In genomic region chr20:60453847-60454246, GRCh38 we compare ENCODE assay signal across 19 cellular contexts.
DNase-seq lines count a peak whose midpoint lies in the region; ATAC-seq and TF ChIP-seq lines count a peak whose summit lies in the region.
"Had no signal": no experiment of that assay in that cellular context is flagged by ENCODE, and none has a peak within 500 bp of the region (broad histone marks: within the 10 kb centered on the region; RNA-seq: fewer than 3 reads in every experiment).

No MANE protein-coding gene starts in this region.

- H3K4me3 ChIP-seq in astrocyte of the cerebellum (ENCODE audit: low read depth, low read length): no peak overlapping the region
- H3K4me3 ChIP-seq: adrenal gland, BLaER1, heart left ventricle, SJSA1, stomach had no signal

- ATAC-seq in HG02798 (IDR thresholded peaks at IDR 0.05; ENCODE audit: poor library complexity, unreplicated experiment): no peak
- ATAC-seq in activated T-cell treated with anti-CD3 and anti-CD28 coated beads, Interleukin-2, amount 50 U/mL, for 72 hours (replicated peaks in 1 of 2): no peak
- ATAC-seq: heart left ventricle, left cardiac atrium had no signal

- peak; percentile 23 for TF ChIP-seq CTCF in astrocyte of the cerebellum (IDR thresholded peaks at IDR 0.05; ENCODE audit: low read depth, low read length, missing control alignments)
- no peak for TF ChIP-seq CTCF in nephron progenitor cell (IDR thresholded peaks at IDR 0.05)
- no peak for TF ChIP-seq CTCF in GM10266 (IDR thresholded peaks at IDR 0.05; ENCODE audit: control insufficient read depth, insufficient read depth, low read depth, missing control alignments)

- no peaks in the 10 kb centered on the region for H3K4me1 Mint-ChIP-seq in nephron progenitor cell
- no peaks in the 10 kb centered on the region for H3K4me1 Mint-ChIP-seq in activated T-cell treated with anti-CD3 and anti-CD28 coated beads, Interleukin-2, amount 50 U/mL, for 72 hours (ENCODE audit: low read depth)

- H3K9me3 Mint-ChIP-seq in nephron progenitor cell: peaks cover 5% of the 10 kb centered on the region
- H3K9me3 Mint-ChIP-seq in activated T-cell treated with anti-CD3 and anti-CD28 coated beads, Interleukin-2, amount 50 U/mL, for 72 hours: no peaks in the 10 kb centered on the region
- H3K9me3 Mint-ChIP-seq: activated CD4-positive, alpha-beta memory T cell treated with anti-CD3 and anti-CD28 coated beads for 36 hours; activated T-helper 1 cell treated with anti-CD3 and anti-CD28 coated beads, Interleukin-12 subunit alpha, Interleukin-12 subunit beta, Interleukin-2, Interleukin-4 antibody, amounts not matched to agents 30 ng/mL and 10 ng/mL and 1 ng/mL, durations not matched to agents 14 hours and 24 hours and 36 hours had no signal

- peaks cover 4% of the 10 kb centered on the region for H3K27me3 Mint-ChIP-seq in nephron progenitor cell (ENCODE audit: low read depth, poor library complexity)
- peaks cover 7% of the 10 kb centered on the region for H3K27me3 Mint-ChIP-seq in activated T-cell treated with anti-CD3 and anti-CD28 coated beads, Interleukin-2, amount 50 U/mL, for 72 hours (ENCODE audit: low read depth)

- in situ Hi-C loops in astrocyte of the cerebellum (cut with HindIII; ENCODE audit: low sequenced_read_pairs): no loop called here

- no peak overlapping the region for H3K4me3 Mint-ChIP-seq in nephron progenitor cell
- H3K4me3 Mint-ChIP-seq in activated T-cell treated with anti-CD3 and anti-CD28 coated beads, Interleukin-2, amount 50 U/mL, for 72 hours: no peak overlapping the region
- H3K4me3 Mint-ChIP-seq: activated CD4-positive, alpha-beta memory T cell treated with anti-CD3 and anti-CD28 coated beads for 36 hours; activated T-helper 1 cell treated with anti-CD3 and anti-CD28 coated beads, Interleukin-12 subunit alpha, Interleukin-12 subunit beta, Interleukin-2, Interleukin-4 antibody, amounts not matched to agents 30 ng/mL and 10 ng/mL and 1 ng/mL, durations not matched to agents 14 hours and 24 hours and 36 hours had no signal

- no peak overlapping the region for H3K27ac Mint-ChIP-seq in nephron progenitor cell
- no peak overlapping the region for H3K27ac Mint-ChIP-seq in activated T-cell treated with anti-CD3 and anti-CD28 coated beads, Interleukin-2, amount 50 U/mL, for 72 hours
- H3K27ac Mint-ChIP-seq: activated CD4-positive, alpha-beta memory T cell treated with anti-CD3 and anti-CD28 coated beads for 36 hours; activated T-helper 1 cell treated with anti-CD3 and anti-CD28 coated beads, Interleukin-12 subunit alpha, Interleukin-12 subunit beta, Interleukin-2, Interleukin-4 antibody, amounts not matched to agents 30 ng/mL and 10 ng/mL and 1 ng/mL, durations not matched to agents 14 hours and 24 hours and 36 hours had no signal

- H3K36me3 Mint-ChIP-seq in nephron progenitor cell (ENCODE audit: low read depth): no peaks in the 10 kb centered on the region
- no peaks in the 10 kb centered on the region for H3K36me3 Mint-ChIP-seq in activated T-cell treated with anti-CD3 and anti-CD28 coated beads, Interleukin-2, amount 50 U/mL, for 72 hours (ENCODE audit: insufficient read depth in 2 of 2)
- H3K36me3 Mint-ChIP-seq: activated CD4-positive, alpha-beta memory T cell treated with anti-CD3 and anti-CD28 coated beads for 36 hours had no signal

- peak; percentile 5 for DNase-seq in Daoy (ENCODE audit: low read depth)
- peak; percentile 41 for DNase-seq in NCI-H1092 treated with DMSO at 0.1 percent for 48 hours (lab: John Stamatoyannopoulos, UW)
- DNase-seq in astrocyte of the cerebellum (ENCODE audit: low read depth): no peak
- DNase-seq in nephron progenitor cell: peak; percentile 46
- DNase-seq in GM10266 (ENCODE audit: extremely low spot score): no peak
- DNase-seq in SK-N-DZ (ENCODE audit: low spot score): no peak
- no peak for DNase-seq in activated T-cell treated with anti-CD3 and anti-CD28 coated beads, Interleukin-2, amount 50 U/mL, for 72 hours
- DNase-seq: activated CD4-positive, alpha-beta memory T cell treated with anti-CD3 and anti-CD28 coated beads for 36 hours; adrenal gland; erythroblast; GOT3; heart left ventricle; left cardiac atrium; NK-92 treated with Interleukin-12 subunit alpha and Interleukin-12 subunit beta, amount 100 ng/mL, for 24 hours; stomach had no signal

Comparison
In these comparisons a context has a peak if more than half of its experiments do, and no peak if none do; other contexts are left out.
1. DNase-seq: peak in Daoy (single experiment), NCI-H1092 treated with DMSO at 0.1 percent for 48 hours (single experiment) and nephron progenitor cell (single experiment); none in astrocyte of the cerebellum (single experiment), GM10266 (single experiment), SK-N-DZ (single experiment) and activated T-cell treated with anti-CD3 and anti-CD28 coated beads, Interleukin-2, amount 50 U/mL, for 72 hours (0 of 2).